2 cellular contexts compared by ENCODE assay signal in genomic region chr19:4866595-4867424, GRCh38.
A peak's percentile ranks its signal among the peaks of the same experiment; 100 is the strongest.
TF ChIP-seq lines count a peak whose summit lies in the region.

No MANE protein-coding gene starts in this region.

TF ChIP-seq in A549, 52 proteins besides CTCF, POLR2A, EP300 and RAD21:
- TF ChIP-seq RNF2 (IDR thresholded peaks at IDR 0.05; ENCODE audit: borderline replicate concordance, low read depth), result no peak
- TF ChIP-seq JUN (IDR thresholded peaks at IDR 0.05), result no peak
- no peak for TF ChIP-seq MAX (IDR thresholded peaks at IDR 0.05)
- no peak for TF ChIP-seq PHF8 (IDR thresholded peaks at IDR 0.05; ENCODE audit: borderline replicate concordance, low read depth)
- TF ChIP-seq ATOH8 (CRISPR knock-in tag; IDR thresholded peaks at IDR 0.05; ENCODE audit: low read depth), result no peak
- TF ChIP-seq SREBF2 (IDR thresholded peaks at IDR 0.05), result no peak
- no peak for TF ChIP-seq MAZ (IDR thresholded peaks at IDR 0.05; ENCODE audit: borderline replicate concordance, low read depth, low read length)
- TF ChIP-seq TP53 (CRISPR knock-in tag; IDR thresholded peaks at IDR 0.05), result no peak

TF ChIP-seq in HepG2, 621 proteins besides CTCF, POLR2A, EP300 and RAD21 (continues in another document):
- TF ChIP-seq ZZZ3 (CRISPR knock-in tag; IDR thresholded peaks at IDR 0.05; ENCODE audit: borderline replicate concordance), result 0 out of 2 replicates have a peak, but pooled peaks have one; percentile 40
- TF ChIP-seq PATZ1 (CRISPR knock-in tag; IDR thresholded peaks at IDR 0.05), result peak; percentile 79
- 0 out of 2 replicates have a peak, but pooled peaks have one; percentile 61 for TF ChIP-seq MXD4 (CRISPR knock-in tag; IDR thresholded peaks at IDR 0.05)
- no peak; the same call in 1 of the 2 replicates for TF ChIP-seq ZSCAN25 (CRISPR knock-in tag; IDR thresholded peaks at IDR 0.05)
- no peak for TF ChIP-seq MEF2D (CRISPR knock-in tag; IDR thresholded peaks at IDR 0.05)
- 0 out of 2 replicates have a peak, but pooled peaks have one; percentile 45 for TF ChIP-seq HINFP (CRISPR knock-in tag; IDR thresholded peaks at IDR 0.05; ENCODE audit: low read depth)
- TF ChIP-seq ZNF703 (CRISPR knock-in tag; IDR thresholded peaks at IDR 0.05; ENCODE audit: borderline replicate concordance), result no peak
- TF ChIP-seq PHF21A (CRISPR knock-in tag; IDR thresholded peaks at IDR 0.05), result peak; percentile 15; the same call in 1 of the 2 replicates
- TF ChIP-seq ZNF496 (CRISPR knock-in tag; IDR thresholded peaks at IDR 0.05; ENCODE audit: insufficient replicate concordance), result no peak
- peak; percentile 63 for TF ChIP-seq ZNF687 (CRISPR knock-in tag; IDR thresholded peaks at IDR 0.05)
- TF ChIP-seq ZNF607 (CRISPR knock-in tag; IDR thresholded peaks at IDR 0.05; ENCODE audit: borderline replicate concordance), result 0 out of 2 replicates have a peak, but pooled peaks have one; percentile 58
- 0 out of 2 replicates have a peak, but pooled peaks have one; percentile 6 for TF ChIP-seq ZNF510 (CRISPR knock-in tag; IDR thresholded peaks at IDR 0.05; ENCODE audit: low read depth)
- TF ChIP-seq AHR (CRISPR knock-in tag; IDR thresholded peaks at IDR 0.05), result no peak
- 0 out of 4 replicates have a peak, but pooled peaks of 1 of the 2 experiments have one; percentile 60 for TF ChIP-seq HMGXB4 (CRISPR knock-in tag; IDR thresholded peaks at IDR 0.05; ENCODE audit: borderline replicate concordance in 1 of 2, low read depth in 1 of 2)
- no peak for TF ChIP-seq FOXC1 (CRISPR knock-in tag; IDR thresholded peaks at IDR 0.05; ENCODE audit: borderline replicate concordance)
- TF ChIP-seq ZNF430 (CRISPR knock-in tag; IDR thresholded peaks at IDR 0.05), result 0 out of 2 replicates have a peak, but pooled peaks have one; percentile 3
- 0 out of 2 replicates have a peak, but pooled peaks have one; percentile 5 for TF ChIP-seq TMF1 (CRISPR knock-in tag; IDR thresholded peaks at IDR 0.05; ENCODE audit: low read depth)
- TF ChIP-seq ZBTB43 (CRISPR knock-in tag; conservative IDR thresholded peaks at IDR 0.05), result no peak
- no peak for TF ChIP-seq KDM5B (CRISPR knock-in tag; IDR thresholded peaks at IDR 0.05; ENCODE audit: borderline replicate concordance)
- peak; percentile 68 for TF ChIP-seq SAP130 (CRISPR knock-in tag; IDR thresholded peaks at IDR 0.05; ENCODE audit: low read depth)
- no peak for TF ChIP-seq CAMTA2 (CRISPR knock-in tag; IDR thresholded peaks at IDR 0.05; ENCODE audit: borderline replicate concordance)
- no peak for TF ChIP-seq MTA3 (CRISPR knock-in tag; IDR thresholded peaks at IDR 0.05)
- no peak for TF ChIP-seq GATAD1 (CRISPR knock-in tag; IDR thresholded peaks at IDR 0.05)
- no peak for TF ChIP-seq ZNF10 (CRISPR knock-in tag; IDR thresholded peaks at IDR 0.05; ENCODE audit: borderline replicate concordance, low read depth)
- TF ChIP-seq PHF5A (CRISPR knock-in tag; IDR thresholded peaks at IDR 0.05; ENCODE audit: low read depth, unreplicated experiment), result no peak
- TF ChIP-seq ZNF550 (CRISPR knock-in tag; IDR thresholded peaks at IDR 0.05; ENCODE audit: borderline replicate concordance), result no peak
- TF ChIP-seq KDM5A (IDR thresholded peaks at IDR 0.05; ENCODE audit: borderline replicate concordance, low read length), result 0 out of 2 replicates have a peak, but pooled peaks have one; percentile 50
- TF ChIP-seq ZSCAN9 (CRISPR knock-in tag; IDR thresholded peaks at IDR 0.05; ENCODE audit: borderline replicate concordance), result no peak
- no peak for TF ChIP-seq ZNF160 (CRISPR knock-in tag; IDR thresholded peaks at IDR 0.05)
- no peak for TF ChIP-seq CERS6 (CRISPR knock-in tag; IDR thresholded peaks at IDR 0.05)
- no peak for TF ChIP-seq NFIC (IDR thresholded peaks at IDR 0.05; ENCODE audit: low read length)
- TF ChIP-seq AGO2 (optimal IDR thresholded peaks at IDR 0.05; ENCODE audit: low read depth, low read length), result peak; percentile 22
- TF ChIP-seq TFDP2 (CRISPR knock-in tag; IDR thresholded peaks at IDR 0.05), result no peak
- TF ChIP-seq ZNF563 (CRISPR knock-in tag; IDR thresholded peaks at IDR 0.05), result 0 out of 2 replicates have a peak, but pooled peaks have one; percentile 20
- 0 out of 3 replicates have a peak, but pooled peaks have one; percentile 9 for TF ChIP-seq MXI1 (IDR thresholded peaks at IDR 0.05; ENCODE audit: borderline replicate concordance, low read depth, low read length)
- TF ChIP-seq HOXD1 (CRISPR knock-in tag; IDR thresholded peaks at IDR 0.05), result no peak
- no peak for TF ChIP-seq KLF9 (CRISPR knock-in tag; IDR thresholded peaks at IDR 0.05; ENCODE audit: low read depth)
- TF ChIP-seq ZNF136 (CRISPR knock-in tag; IDR thresholded peaks at IDR 0.05; ENCODE audit: low read depth), result 0 out of 2 replicates have a peak, but pooled peaks have one; percentile 64
- TF ChIP-seq HOXA7 (CRISPR knock-in tag; IDR thresholded peaks at IDR 0.05), result no peak
- TF ChIP-seq KDM2A (CRISPR knock-in tag; IDR thresholded peaks at IDR 0.05; ENCODE audit: borderline replicate concordance, low read depth), result 0 out of 2 replicates have a peak, but pooled peaks have one; percentile 24
- 0 out of 2 replicates have a peak, but pooled peaks have one; percentile 22 for TF ChIP-seq NR2F2 (IDR thresholded peaks at IDR 0.05; ENCODE audit: borderline replicate concordance, low read depth)
- TF ChIP-seq ZSCAN29 (CRISPR knock-in tag; conservative IDR thresholded peaks at IDR 0.05), result 0 out of 2 replicates have a peak, but pooled peaks have one; percentile 17
- no peak for TF ChIP-seq ZNF225 (CRISPR knock-in tag; IDR thresholded peaks at IDR 0.05)
- 0 out of 2 replicates have a peak, but pooled peaks have one; percentile 11 for TF ChIP-seq CEBPB (IDR thresholded peaks at IDR 0.05; ENCODE audit: borderline replicate concordance, low read depth, low read length)
- no peak for TF ChIP-seq ZNF251 (CRISPR knock-in tag; IDR thresholded peaks at IDR 0.05)
- TF ChIP-seq NR2F1 (CRISPR knock-in tag; IDR thresholded peaks at IDR 0.05), result peak in 1 of 2 experiments; percentile 45; a peak in 1 of 4 replicates
